ENCODE assay signal across 1 cellular context in genomic region chr7:6615853-6616555, GRCh38.
TF ChIP-seq lines count a peak whose summit lies in the region.

No MANE protein-coding gene starts in this region.

TF ChIP-seq in HepG2, 621 proteins besides CTCF, POLR2A, EP300 and RAD21 (continued from another document and continues in another):
- no peak for TF ChIP-seq PRDM10 (CRISPR knock-in tag; IDR thresholded peaks at IDR 0.05; ENCODE audit: low read depth)
- TF ChIP-seq CHCHD3 (CRISPR knock-in tag; IDR thresholded peaks at IDR 0.05), result no peak
- 0 out of 2 replicates have a peak, but pooled peaks have one; percentile 35 for TF ChIP-seq ZMAT3 (CRISPR knock-in tag; conservative IDR thresholded peaks at IDR 0.05)
- TF ChIP-seq AHDC1 (CRISPR knock-in tag; IDR thresholded peaks at IDR 0.05; ENCODE audit: borderline replicate concordance), result peak; percentile 38; the same call in 1 of the 2 replicates
- TF ChIP-seq HDAC2 (CRISPR knock-in tag; IDR thresholded peaks at IDR 0.05), result peak; percentile 59; the same call in 1 of the 2 replicates
- TF ChIP-seq ZNF782 (CRISPR knock-in tag; IDR thresholded peaks at IDR 0.05; ENCODE audit: borderline replicate concordance), result no peak
- no peak for TF ChIP-seq KLF13 (CRISPR knock-in tag; IDR thresholded peaks at IDR 0.05)
- peak; percentile 81; the same call in 1 of the 2 replicates for TF ChIP-seq HNRNPL (IDR thresholded peaks at IDR 0.05; ENCODE audit: low read depth, low read length)
- TF ChIP-seq ZBTB21 (CRISPR knock-in tag; IDR thresholded peaks at IDR 0.05), result no peak
- no peak; the same call in 1 of the 2 replicates for TF ChIP-seq ZNF629 (CRISPR knock-in tag; conservative IDR thresholded peaks at IDR 0.05)
- TF ChIP-seq LCORL (IDR thresholded peaks at IDR 0.05), result no peak
- TF ChIP-seq LCORL (CRISPR knock-in tag; IDR thresholded peaks at IDR 0.05), result peak; percentile 43; the same call in 1 of the 2 replicates
- peak; percentile 71; the same call in 1 of the 2 replicates for TF ChIP-seq ZFP91 (CRISPR knock-in tag; IDR thresholded peaks at IDR 0.05; ENCODE audit: borderline replicate concordance)
- TF ChIP-seq ZNF605 (CRISPR knock-in tag; IDR thresholded peaks at IDR 0.05), result peak; percentile 56
- TF ChIP-seq PHF5A (CRISPR knock-in tag; IDR thresholded peaks at IDR 0.05; ENCODE audit: low read depth, unreplicated experiment), result no peak
- TF ChIP-seq ZFX (CRISPR knock-in tag; IDR thresholded peaks at IDR 0.05; ENCODE audit: low read depth), result peak; percentile 89
- no peak for TF ChIP-seq ZSCAN25 (CRISPR knock-in tag; IDR thresholded peaks at IDR 0.05)
- no peak for TF ChIP-seq CBFB (CRISPR knock-in tag; IDR thresholded peaks at IDR 0.05)
- peak; percentile 39 to 40; a peak in 2 of 4 replicates for TF ChIP-seq HMGXB4 (CRISPR knock-in tag; IDR thresholded peaks at IDR 0.05; ENCODE audit: borderline replicate concordance in 1 of 2, low read depth in 1 of 2)
- TF ChIP-seq SALL2 (CRISPR knock-in tag; IDR thresholded peaks at IDR 0.05), result no peak
- peak; percentile 57; the same call in 1 of the 3 replicates for TF ChIP-seq MXI1 (IDR thresholded peaks at IDR 0.05; ENCODE audit: borderline replicate concordance, low read depth, low read length)
- no peak for TF ChIP-seq MEF2D (CRISPR knock-in tag; IDR thresholded peaks at IDR 0.05)
- peak; percentile 86 for TF ChIP-seq ETV5 (CRISPR knock-in tag; IDR thresholded peaks at IDR 0.05; ENCODE audit: borderline replicate concordance)
- TF ChIP-seq KAT7 (CRISPR knock-in tag; IDR thresholded peaks at IDR 0.05; ENCODE audit: borderline replicate concordance), result no peak
- peak; percentile 60 for TF ChIP-seq MED1 (CRISPR knock-in tag; IDR thresholded peaks at IDR 0.05)
- no peak; the same call in 1 of the 2 replicates for TF ChIP-seq ETS1 (CRISPR knock-in tag; IDR thresholded peaks at IDR 0.05)
- 0 out of 2 replicates have a peak, but pooled peaks have one; percentile 33 for TF ChIP-seq ZBTB38 (CRISPR knock-in tag; IDR thresholded peaks at IDR 0.05)
- TF ChIP-seq FOXC1 (CRISPR knock-in tag; IDR thresholded peaks at IDR 0.05; ENCODE audit: borderline replicate concordance), result peak; percentile 74; the same call in 1 of the 2 replicates
- TF ChIP-seq ZBTB39 (CRISPR knock-in tag; IDR thresholded peaks at IDR 0.05), result 0 out of 2 replicates have a peak, but pooled peaks have one; percentile 53
- TF ChIP-seq ZBTB7A (CRISPR knock-in tag; IDR thresholded peaks at IDR 0.05), result 0 out of 2 replicates have a peak, but pooled peaks have one; percentile 58
- TF ChIP-seq PCBP1 (IDR thresholded peaks at IDR 0.05; ENCODE audit: borderline replicate concordance, low read depth, low read length), result no peak
- TF ChIP-seq ARID4A (CRISPR knock-in tag; IDR thresholded peaks at IDR 0.05; ENCODE audit: borderline replicate concordance), result peak; percentile 83
- peak; percentile 58; the same call in 1 of the 2 replicates for TF ChIP-seq CREB3 (CRISPR knock-in tag; IDR thresholded peaks at IDR 0.05)
- no peak for TF ChIP-seq CBX5 (CRISPR knock-in tag; IDR thresholded peaks at IDR 0.05; ENCODE audit: borderline replicate concordance)
- TF ChIP-seq NCOA2 (CRISPR knock-in tag; IDR thresholded peaks at IDR 0.05), result peak; percentile 23; the same call in 1 of the 2 replicates
- TF ChIP-seq ZNF543 (CRISPR knock-in tag; IDR thresholded peaks at IDR 0.05), result no peak
- TF ChIP-seq KDM5B (CRISPR knock-in tag; IDR thresholded peaks at IDR 0.05; ENCODE audit: borderline replicate concordance), result peak; percentile 31; the same call in 1 of the 2 replicates
- no peak for TF ChIP-seq RCOR2 (CRISPR knock-in tag; IDR thresholded peaks at IDR 0.05)
